17 cellular contexts compared by ENCODE assay signal in genomic region chr6:43088654-43089056, GRCh38. TPM values are rescaled to one million over a fixed set of nuclear protein-coding genes. Genes with fewer than 3 reads are reported as not detected.
DNase-seq lines count a peak whose midpoint lies in the region; ATAC-seq, FAIRE-seq and TF ChIP-seq lines count a peak whose summit lies in the region.
"Had no signal": no experiment of that assay in that cellular context is flagged by ENCODE, and none has a peak within 500 bp of the region (broad histone marks: within the 10 kb centered on the region; RNA-seq: fewer than 3 reads in every experiment).

No MANE protein-coding gene starts in this region.

- CTCF ChIA-PET in CD4-positive, alpha-beta T cell (lab: Charles Lee), result no interaction called here

- H3K27ac Mint-ChIP-seq in progenitor cell of endocrine pancreas, result peak overlapping the region; percentile 98
- no peak overlapping the region for H3K27ac Mint-ChIP-seq in CD4-positive, alpha-beta T cell
- H3K27ac Mint-ChIP-seq in activated naive CD8-positive, alpha-beta T cell treated with anti-CD3 and anti-CD28 coated beads for 36 hours, result no peak overlapping the region
- H3K27ac Mint-ChIP-seq: activated naive CD4-positive, alpha-beta T cell treated with anti-CD3 and anti-CD28 coated beads, Interleukin-2, amount 50 U/mL, for 72 hours had no signal

- 58 to 68% methylated on average over 4 of the region's 4 CpGs for WGBS in esophagus, 2 donors

- H3K4me1 Mint-ChIP-seq in progenitor cell of endocrine pancreas (ENCODE audit: low read depth), result peaks cover 27% of the 10 kb centered on the region
- peaks cover 11% of the 10 kb centered on the region for H3K4me1 Mint-ChIP-seq in CD4-positive, alpha-beta T cell (ENCODE audit: low read depth)
- H3K4me1 Mint-ChIP-seq in activated naive CD8-positive, alpha-beta T cell treated with anti-CD3 and anti-CD28 coated beads for 36 hours, result peaks cover 6% of the 10 kb centered on the region

- POLR2A ChIA-PET in CD4-positive, alpha-beta T cell (lab: Charles Lee), result no interaction called here

- intact Hi-C loops in CD4-positive, alpha-beta T cell (cut with DNase I, micrococcal nuclease), result no loop called here

- DNase-seq in RWPE2 (ENCODE audit: low spot score), result peak; percentile 77
- no peak for DNase-seq in progenitor cell of endocrine pancreas (ENCODE audit: low spot score, unreplicated experiment)
- DNase-seq in AG08396 (ENCODE audit: low spot score), result no peak
- no peak for DNase-seq in GM19240 (ENCODE audit: insufficient read length, low spot score)
- DNase-seq in CD4-positive, alpha-beta T cell, result no peak
- no peak for DNase-seq in activated naive CD8-positive, alpha-beta T cell treated with anti-CD3 and anti-CD28 coated beads for 36 hours
- DNase-seq: dermis blood vessel endothelial cell; GDM1; NCI-H1930; stimulated activated CD4-positive, alpha-beta T cell treated with anti-CD3 and anti-CD28 coated beads, Interleukin-15, amount 100 ng/mL, for 24 hours had no signal

- H3K36me3 ChIP-seq in RWPE2 (ENCODE audit: low read depth) (no peaks in the 10 kb centered on the region), esophagus (ENCODE audit: control insufficient read depth in 2 of 2, insufficient read depth in 2 of 2, low read length in 1 of 2) (no peaks in the 10 kb centered on the region)
- H3K36me3 ChIP-seq: neutrophil, SJCRH30 had no signal

- FAIRE-seq in G401.6 (lab: Jason Lieb, UNC), result peak; percentile 63
- FAIRE-seq: frontal cortex had no signal

- TF ChIP-seq CTCF in RWPE2 (IDR thresholded peaks at IDR 0.05; ENCODE audit: poor library complexity, severe bottlenecking), result no peak
- no peak for TF ChIP-seq CTCF in progenitor cell of endocrine pancreas (IDR thresholded peaks at IDR 0.05; ENCODE audit: unreplicated experiment)
- TF ChIP-seq CTCF in CD4-positive, alpha-beta T cell (IDR thresholded peaks at IDR 0.05), result no peak

- no peaks in the 10 kb centered on the region for H3K27me3 ChIP-seq in RWPE2 (ENCODE audit: insufficient read depth, poor library complexity, severe bottlenecking)
- no peaks in the 10 kb centered on the region for H3K27me3 ChIP-seq in esophagus (ENCODE audit: control insufficient read depth in 1 of 2, insufficient read depth in 2 of 2, low read length in 2 of 2)
- H3K27me3 ChIP-seq in CD4-positive, alpha-beta T cell (ENCODE audit: control insufficient read depth, insufficient read depth, low read length), result no peaks in the 10 kb centered on the region
- H3K27me3 ChIP-seq: neutrophil, SJCRH30 had no signal

- H3K4me1 ChIP-seq in RWPE2 (ENCODE audit: insufficient read depth, poor library complexity, severe bottlenecking) (peaks cover 35% of the 10 kb centered on the region), esophagus (ENCODE audit: control insufficient read depth in 2 of 2, insufficient read depth in 2 of 2, low read length in 1 of 2) (peaks cover 3 to 6% of the 10 kb centered on the region in 2 donors)

- H3K9me3 Mint-ChIP-seq in progenitor cell of endocrine pancreas (ENCODE audit: low read depth), result no peaks in the 10 kb centered on the region
- H3K9me3 Mint-ChIP-seq in CD4-positive, alpha-beta T cell, result no peaks in the 10 kb centered on the region
- no peaks in the 10 kb centered on the region for H3K9me3 Mint-ChIP-seq in activated naive CD8-positive, alpha-beta T cell treated with anti-CD3 and anti-CD28 coated beads for 36 hours
- H3K9me3 Mint-ChIP-seq: activated naive CD4-positive, alpha-beta T cell treated with anti-CD3 and anti-CD28 coated beads, Interleukin-2, amount 50 U/mL, for 72 hours had no signal

- H3K4me3 ChIP-seq in RWPE2 (ENCODE audit: severe bottlenecking) (no peak overlapping the region), esophagus (ENCODE audit: low read depth in 1 of 2, low read length in 2 of 2) (no peak overlapping the region)
- H3K4me3 ChIP-seq: SJCRH30 had no signal

- peaks cover 2% of the 10 kb centered on the region for H3K36me3 Mint-ChIP-seq in progenitor cell of endocrine pancreas (ENCODE audit: insufficient read depth)
- H3K36me3 Mint-ChIP-seq in CD4-positive, alpha-beta T cell (ENCODE audit: low read depth), result no peaks in the 10 kb centered on the region
- H3K36me3 Mint-ChIP-seq in activated naive CD8-positive, alpha-beta T cell treated with anti-CD3 and anti-CD28 coated beads for 36 hours, result no peaks in the 10 kb centered on the region
- H3K36me3 Mint-ChIP-seq: activated naive CD4-positive, alpha-beta T cell treated with anti-CD3 and anti-CD28 coated beads, Interleukin-2, amount 50 U/mL, for 72 hours had no signal

- peak; percentile 94 for ATAC-seq in RWPE2 (ENCODE audit: low read depth)
- no peak for ATAC-seq in CD4-positive, alpha-beta T cell (ENCODE audit: poor library complexity)
- ATAC-seq: activated naive CD4-positive, alpha-beta T cell treated with anti-CD3 and anti-CD28 coated beads, Interleukin-2, amount 50 U/mL, for 72 hours had no signal

- no peaks in the 10 kb centered on the region for H3K27me3 Mint-ChIP-seq in progenitor cell of endocrine pancreas
- no peaks in the 10 kb centered on the region for H3K27me3 Mint-ChIP-seq in CD4-positive, alpha-beta T cell
- H3K27me3 Mint-ChIP-seq in activated naive CD8-positive, alpha-beta T cell treated with anti-CD3 and anti-CD28 coated beads for 36 hours, result no peaks in the 10 kb centered on the region

- H3K27ac ChIP-seq in RWPE2 (ENCODE audit: poor library complexity, severe bottlenecking) (peak overlapping the region; percentile 62), esophagus (ENCODE audit: low read depth in 2 of 2, low read length in 1 of 2) (peak overlapping the region; percentile 50 to 52)
- H3K27ac ChIP-seq in CD4-positive, alpha-beta T cell (ENCODE audit: low read depth, low read length), result no peak overlapping the region
- H3K27ac ChIP-seq: KMS-11, neutrophil, SJCRH30 had no signal

- no peak overlapping the region for H3K4me3 Mint-ChIP-seq in progenitor cell of endocrine pancreas (ENCODE audit: low read depth)
- no peak overlapping the region for H3K4me3 Mint-ChIP-seq in CD4-positive, alpha-beta T cell
- H3K4me3 Mint-ChIP-seq in activated naive CD8-positive, alpha-beta T cell treated with anti-CD3 and anti-CD28 coated beads for 36 hours, result no peak overlapping the region

- no peaks in the 10 kb centered on the region for H3K9me3 ChIP-seq in RWPE2 (ENCODE audit: severe bottlenecking)
- no peaks in the 10 kb centered on the region for H3K9me3 ChIP-seq in esophagus (ENCODE audit: control insufficient read depth in 2 of 2, insufficient read depth in 1 of 2, low read depth in 1 of 2, low read length in 1 of 2)
- no peaks in the 10 kb centered on the region for H3K9me3 ChIP-seq in CD4-positive, alpha-beta T cell (ENCODE audit: control insufficient read depth, low read length)
- H3K9me3 ChIP-seq: neutrophil, SJCRH30 had no signal

RNA-seq across cellular contexts. Expression of gene PTK7, which starts 12.5 kb away (rescaled TPM):
- 10 to 100 TPM; 25.8 to 39.7 TPM for polyA plus RNA-seq in esophagus
- 141 and 142 TPM in 2 replicates for total RNA-seq in progenitor cell of endocrine pancreas
- total RNA-seq in CD4-positive, alpha-beta T cell, result 1 to 10 TPM; 1.2 to 1.6 TPM
- total RNA-seq in activated naive CD8-positive, alpha-beta T cell treated with anti-CD3 and anti-CD28 coated beads for 36 hours, result 1 to 10 TPM; 3.3 to 3.9 TPM

RNA-seq across cellular contexts. Expression of gene KLC4, which starts 29.2 kb away (rescaled TPM):
- polyA plus RNA-seq in esophagus, result 10 to 100 TPM in 1 of 2 donors, 1 to 10 TPM in 1; 8.4 to 15.3 TPM
- total RNA-seq in progenitor cell of endocrine pancreas, result 71.9 and 73.8 TPM in 2 replicates
- 10 to 100 TPM; 39.6 to 40.8 TPM for total RNA-seq in CD4-positive, alpha-beta T cell
- 1 to 10 TPM; 9.5 to 10.0 TPM for total RNA-seq in activated naive CD8-positive, alpha-beta T cell treated with anti-CD3 and anti-CD28 coated beads for 36 hours

RNA-seq across cellular contexts. Expression of gene MRPL2, which starts 29.4 kb away (rescaled TPM):
- polyA plus RNA-seq in esophagus, result 10 to 100 TPM; 48.9 to 54.6 TPM
- total RNA-seq in progenitor cell of endocrine pancreas, result 45.2 and 52.2 TPM in 2 replicates
- total RNA-seq in CD4-positive, alpha-beta T cell, result 10 to 100 TPM; 42.8 to 48.0 TPM
- total RNA-seq in activated naive CD8-positive, alpha-beta T cell treated with anti-CD3 and anti-CD28 coated beads for 36 hours, result 100 to 1,000 TPM; 112 to 113 TPM

RNA-seq across cellular contexts. Expression of gene CUL7, which starts 35.0 kb away (rescaled TPM):
- 1 to 10 TPM; 5.1 to 5.5 TPM for polyA plus RNA-seq in esophagus
- 58.9 and 60.9 TPM in 2 replicates for total RNA-seq in progenitor cell of endocrine pancreas
- 1 to 10 TPM; 5.9 to 6.9 TPM for total RNA-seq in CD4-positive, alpha-beta T cell
- 10 to 100 TPM in 1 of 2 experiments, 1 to 10 TPM in 1; 9.3 to 10.2 TPM for total RNA-seq in activated naive CD8-positive, alpha-beta T cell treated with anti-CD3 and anti-CD28 coated beads for 36 hours

Comparison
In these comparisons a context has a peak if more than half of its experiments do, and no peak if none do; other contexts are left out.
1. RNA of gene PTK7, which starts 12.5 kb away (total RNA-seq): 141 to 142 TPM in progenitor cell of endocrine pancreas; 3.3 to 3.9 TPM in activated naive CD8-positive, alpha-beta T cell treated with anti-CD3 and anti-CD28 coated beads for 36 hours and 1.2 to 1.6 TPM in CD4-positive, alpha-beta T cell; every median in the first group is over 10 times any median in the second.